8 cellular contexts compared by ENCODE assay signal in the genomic region with DNA sequence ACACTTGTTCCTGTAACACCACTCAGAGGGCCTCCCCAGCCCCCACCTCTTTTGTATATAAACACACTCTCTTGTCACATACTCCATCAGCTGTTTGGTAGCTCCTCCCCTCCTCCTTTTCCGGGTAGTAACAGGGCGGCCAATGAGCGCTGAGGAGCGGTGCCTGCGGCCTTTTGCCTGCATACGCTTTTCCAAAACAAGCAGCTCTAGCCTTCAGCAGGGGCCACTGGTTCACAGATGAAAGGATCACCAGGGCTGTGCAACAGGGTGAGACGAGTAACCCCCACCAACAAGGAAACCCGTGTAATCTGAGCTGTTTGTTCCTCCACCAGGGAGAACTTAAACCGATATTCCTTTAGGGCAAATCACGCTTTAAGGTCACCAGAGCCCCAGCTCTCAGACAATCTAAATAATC.
DNase-seq lines count a peak whose midpoint lies in the region; ATAC-seq and TF ChIP-seq lines count a peak whose summit lies in the region.

No MANE protein-coding gene starts in this region.

- peak overlapping the region; percentile 98 to 99 for H3K27ac ChIP-seq in coronary artery

- no peak for TF ChIP-seq CTCF in coronary artery (IDR thresholded peaks at IDR 0.05)

- DNase-seq in 8988T: peak; percentile 45
- peak; percentile 93 for DNase-seq in NCI-H2196 treated with DMSO at 0.1 percent for 48 hours (lab: John Stamatoyannopoulos, UW; ENCODE audit: unreplicated experiment)
- peak; percentile 74 to 75 for DNase-seq in activated CD4-positive, alpha-beta T cell treated with anti-CD3 and anti-CD28 coated beads for 4 hours
- peak; percentile 94 for DNase-seq in coronary artery (ENCODE audit: low spot score)
- peak; percentile 98 for DNase-seq in left kidney (ENCODE audit: low read depth, low spot score)
- DNase-seq in stimulated activated CD4-positive, alpha-beta T cell treated with anti-CD3 and anti-CD28 coated beads, Interleukin-1b, Interleukin-23, amount 100 ng/mL, for 48 hours: peak; percentile 83

- ATAC-seq in GM18519 (IDR thresholded peaks at IDR 0.05; ENCODE audit: low FRiP score, unreplicated experiment): peak; percentile 37
- ATAC-seq in HG03064 (IDR thresholded peaks at IDR 0.05; ENCODE audit: low read depth, unreplicated experiment): peak; percentile 25

- H3K4me3 ChIP-seq in coronary artery: peak overlapping the region; percentile 96

Comparison
In these comparisons a context has a peak if more than half of its experiments do, and no peak if none do; other contexts are left out.
1. Peak in every context shown above with its lines: DNase-seq, ATAC-seq, H3K4me3 ChIP-seq and H3K27ac ChIP-seq.
2. DNase-seq: peak in every context shown above with its lines; median percentile 98 in left kidney; 94 in coronary artery; 93 in NCI-H2196 treated with DMSO at 0.1 percent for 48 hours; 83 in stimulated activated CD4-positive, alpha-beta T cell treated with anti-CD3 and anti-CD28 coated beads, Interleukin-1b, Interleukin-23, amount 100 ng/mL, for 48 hours; 74 in activated CD4-positive, alpha-beta T cell treated with anti-CD3 and anti-CD28 coated beads for 4 hours; 45 in 8988T.